Comparison of ENCODE assay signal across 10 cellular contexts in genomic region chr3:192850501-192850981, GRCh38.
A peak's percentile ranks its signal among the peaks of the same experiment; 100 is the strongest.
DNase-seq lines count a peak whose midpoint lies in the region; ATAC-seq and TF ChIP-seq lines count a peak whose summit lies in the region.
"Had no signal": no experiment of that assay in that cellular context is flagged by ENCODE, and none has a peak within 500 bp of the region (broad histone marks: within the 10 kb centered on the region; RNA-seq: fewer than 3 reads in every experiment).

No MANE protein-coding gene starts in this region.

- intact Hi-C loops in left colon (cut with DNase I, micrococcal nuclease) (no loop called here), esophagus muscularis mucosa (cut with DNase I) (no loop called here), adrenal gland (cut with DNase I) (no loop called here)

- no peaks in the 10 kb centered on the region for H3K27me3 ChIP-seq in esophagus muscularis mucosa
- no peaks in the 10 kb centered on the region for H3K27me3 ChIP-seq in adrenal gland
- H3K27me3 ChIP-seq: BLaER1 treated with 17β-estradiol and CSF1 and Interleukin-3, amounts not matched to agents 10 nM and 100 nM had no signal

- DNase-seq in activated naive CD4-positive, alpha-beta T cell treated with Interleukin-2 at 50 U/mL for 16 hours = peak; percentile 72
- no peak for DNase-seq in activated naive CD4-positive, alpha-beta T cell (lab: John Stamatoyannopoulos, UW)
- DNase-seq in activated CD4-positive, alpha-beta T cell treated with anti-CD3 and anti-CD28 coated beads for 48 hours = peak; percentile 70
- DNase-seq in left colon (peak; percentile 62 to 66), AML-193 (lab: John Stamatoyannopoulos, UW) (no peak), esophagus muscularis mucosa (ENCODE audit: extremely low spot score) (no peak), adrenal gland (no peak)
- DNase-seq: naive B cell had no signal

- H3K27ac ChIP-seq in esophagus muscularis mucosa (replicated peaks in 1 of 4) (no peak overlapping the region), adrenal gland (no peak overlapping the region)

- peak; percentile 65 for ATAC-seq in HG03354 (IDR thresholded peaks at IDR 0.05; ENCODE audit: poor library complexity, severe bottlenecking, unreplicated experiment)
- ATAC-seq in left colon = peak; percentile 88

- WGBS in esophagus muscularis mucosa = 79% methylated on average over 11 of the region's 11 CpGs
- 81 to 87% (median 86%) methylated on average over 11 of the region's 11 CpGs for WGBS in adrenal gland, 4 donors

- H3K4me3 ChIP-seq in esophagus muscularis mucosa (no peak overlapping the region), adrenal gland (no peak overlapping the region)
- H3K4me3 ChIP-seq: BLaER1 treated with 17β-estradiol and CSF1 and Interleukin-3, amounts not matched to agents 10 nM and 100 nM had no signal

- H3K36me3 ChIP-seq in esophagus muscularis mucosa (no peaks in the 10 kb centered on the region), adrenal gland (replicated peaks in 1 of 2) (no peaks in the 10 kb centered on the region)
- H3K36me3 ChIP-seq: BLaER1 treated with 17β-estradiol and CSF1 and Interleukin-3, amounts not matched to agents 10 nM and 100 nM had no signal

- peaks cover 0 to 4% (median 0%) of the 10 kb centered on the region in 4 donors for H3K9me3 ChIP-seq in esophagus muscularis mucosa
- H3K9me3 ChIP-seq in adrenal gland (replicated peaks in 1 of 3) = no peaks in the 10 kb centered on the region

- no peak for TF ChIP-seq CTCF in esophagus muscularis mucosa (IDR thresholded peaks at IDR 0.05)
- TF ChIP-seq CTCF in adrenal gland (IDR thresholded peaks at IDR 0.05) = no peak

- TF ChIP-seq POLR2A in esophagus muscularis mucosa (IDR thresholded peaks at IDR 0.05; ENCODE audit: low read depth) (no peak), adrenal gland (IDR thresholded peaks at IDR 0.05) (no peak)

- H3K4me1 ChIP-seq in esophagus muscularis mucosa (peaks cover 6 to 54% (median 41%) of the 10 kb centered on the region in 4 donors), adrenal gland (replicated peaks in 1 of 2) (peaks cover 6 to 17% of the 10 kb centered on the region in 2 donors)

- TF ChIP-seq EP300 in esophagus muscularis mucosa (IDR thresholded peaks at IDR 0.05) = no peak

Comparison
In these comparisons a context has a peak if more than half of its experiments do, and no peak if none do; other contexts are left out.
1. DNase-seq: peak in activated naive CD4-positive, alpha-beta T cell treated with Interleukin-2 at 50 U/mL for 16 hours (single experiment), activated CD4-positive, alpha-beta T cell treated with anti-CD3 and anti-CD28 coated beads for 48 hours (single experiment) and left colon (2 of 2); none in activated naive CD4-positive, alpha-beta T cell (0 of 4), AML-193 (0 of 2), esophagus muscularis mucosa (single experiment) and adrenal gland (0 of 7).